In the genomic region with DNA sequence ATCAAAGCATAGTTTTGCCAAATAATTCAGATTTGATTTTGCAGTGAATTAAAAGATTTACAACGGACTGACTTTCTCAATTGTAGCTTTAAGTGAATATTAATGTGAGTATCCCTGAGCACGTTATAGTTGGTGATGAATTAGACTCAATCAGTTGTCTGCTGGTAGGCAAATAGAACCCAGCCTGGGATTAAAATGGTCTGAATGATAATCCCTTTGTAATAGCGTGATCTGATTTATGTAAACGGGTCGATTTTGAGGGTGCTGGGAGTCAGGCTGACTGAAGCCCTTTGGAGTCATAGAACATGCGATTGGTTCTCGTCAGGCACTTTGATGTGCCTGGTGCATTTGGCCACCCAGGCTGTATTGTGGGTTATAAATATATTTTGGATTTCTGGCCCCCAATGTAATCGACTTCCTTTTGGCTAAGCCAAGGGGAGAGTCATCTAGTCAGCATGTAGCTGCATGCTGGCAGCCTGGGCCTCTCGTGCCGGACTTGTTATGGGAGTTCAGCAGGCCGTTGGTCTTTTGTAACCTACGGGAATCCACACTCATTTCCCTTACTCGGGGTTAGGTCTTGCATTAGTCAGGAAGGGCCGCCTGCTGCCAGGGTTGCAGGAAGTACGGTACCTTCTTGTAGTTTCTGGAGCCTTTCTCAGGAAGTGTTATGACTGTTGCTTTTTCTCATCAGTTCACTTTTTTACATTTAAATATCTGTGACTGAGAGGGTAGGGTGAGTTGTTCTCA, we compare ENCODE assay signal across 8 cellular contexts. TPM values are rescaled to one million over a fixed set of nuclear protein-coding genes. Genes with fewer than 3 reads are reported as not detected.
DNase-seq lines count a peak whose midpoint lies in the region; ATAC-seq and TF ChIP-seq lines count a peak whose summit lies in the region.

No MANE protein-coding gene starts in this region.

- H3K4me1 Mint-ChIP-seq in activated T-cell treated with anti-CD3 and anti-CD28 coated beads, Interleukin-2, amount 50 U/mL, for 24 hours (ENCODE audit: low read depth), result peaks cover 94% of the 10 kb centered on the region

- WGBS in prostate gland, result 22% methylated on average over 15 of the region's 15 CpGs

- no peaks in the 10 kb centered on the region for H3K9me3 Mint-ChIP-seq in activated T-cell treated with anti-CD3 and anti-CD28 coated beads, Interleukin-2, amount 50 U/mL, for 24 hours

- no peaks in the 10 kb centered on the region for H3K9me3 ChIP-seq in prostate gland

- in situ Hi-C loops in KBM-7 (cut with MboI; ENCODE audit: low pct_unique_long_range_greater_than_20kb, low sequenced_read_pairs), result no loop called here

- peak overlapping the region; percentile 58 to 70 for H3K27ac ChIP-seq in prostate gland

- no peaks in the 10 kb centered on the region for H3K36me3 ChIP-seq in prostate gland

- peak; percentile 80 for DNase-seq in KBM-7
- DNase-seq in activated T-cell treated with anti-CD3 and anti-CD28 coated beads, Interleukin-2, amount 50 U/mL, for 24 hours, result peak; percentile 75
- DNase-seq in foreskin fibroblast, result peak; percentile 93
- DNase-seq in prostate gland (ENCODE audit: low spot score), result peak; percentile 80
- DNase-seq in OCI-M2 (lab: John Stamatoyannopoulos, UW; ENCODE audit: unreplicated experiment), result no peak
- no peak for DNase-seq in midbrain (lab: John Stamatoyannopoulos, UW)

- peak overlapping the region; percentile 98 for H3K4me3 Mint-ChIP-seq in activated T-cell treated with anti-CD3 and anti-CD28 coated beads, Interleukin-2, amount 50 U/mL, for 24 hours

- peaks cover 88% of the 10 kb centered on the region for H3K36me3 Mint-ChIP-seq in activated T-cell treated with anti-CD3 and anti-CD28 coated beads, Interleukin-2, amount 50 U/mL, for 24 hours (ENCODE audit: low read depth)

- ATAC-seq in HG03460 (IDR thresholded peaks at IDR 0.05; ENCODE audit: unreplicated experiment), result no peak

- H3K27ac Mint-ChIP-seq in activated T-cell treated with anti-CD3 and anti-CD28 coated beads, Interleukin-2, amount 50 U/mL, for 24 hours, result peak overlapping the region; percentile 100

- no peaks in the 10 kb centered on the region for H3K27me3 ChIP-seq in prostate gland (replicated peaks; ENCODE audit: insufficient read depth)

- peak; percentile 44 for TF ChIP-seq POLR2A in prostate gland (IDR thresholded peaks at IDR 0.05)

- peaks cover 20% of the 10 kb centered on the region for H3K4me1 ChIP-seq in prostate gland (replicated peaks)

- H3K4me3 ChIP-seq in GM08714 (ENCODE audit: low read length) (peak overlapping the region; percentile 13; the same call in 1 of the 2 replicates), foreskin fibroblast (ENCODE audit: low read depth in 1 of 2, low read length in 2 of 2) (no peak overlapping the region), prostate gland (no peak overlapping the region)

- TF ChIP-seq CTCF in foreskin fibroblast (IDR thresholded peaks at IDR 0.05; ENCODE audit: low read depth, low read length) (no peak), prostate gland (IDR thresholded peaks at IDR 0.05) (no peak)

- intact Hi-C loops in prostate gland (cut with DNase I), result no loop called here

- H3K27me3 Mint-ChIP-seq in activated T-cell treated with anti-CD3 and anti-CD28 coated beads, Interleukin-2, amount 50 U/mL, for 24 hours, result no peaks in the 10 kb centered on the region

RNA-seq across cellular contexts. Expression of a gene that starts 5.4 kb away (rescaled TPM):
- 10 to 100 TPM; 29.2 to 57.4 TPM for total RNA-seq in prostate gland

RNA-seq across cellular contexts. Expression of a gene that starts 24.0 kb away (rescaled TPM):
- 10 to 100 TPM; 10.6 to 59.6 TPM for total RNA-seq in prostate gland

Comparison
In these comparisons a context has a peak if more than half of its experiments do, and no peak if none do; other contexts are left out.
1. DNase-seq: peak in KBM-7 (single experiment), activated T-cell treated with anti-CD3 and anti-CD28 coated beads, Interleukin-2, amount 50 U/mL, for 24 hours (single experiment), foreskin fibroblast (2 of 2) and prostate gland (single experiment); none in OCI-M2 (single experiment) and midbrain (single experiment).